In genomic region chr2:20351555-20352229, GRCh38 we compare ENCODE assay signal across 1 cellular context.
TF ChIP-seq lines count a peak whose summit lies in the region.

No MANE protein-coding gene starts in this region.

TF ChIP-seq in HCT116, 20 proteins besides CTCF, POLR2A, EP300 and RAD21 (continued from another document):
- no peak for TF ChIP-seq REST (IDR thresholded peaks at IDR 0.05; ENCODE audit: low read depth)
- TF ChIP-seq SRF (IDR thresholded peaks at IDR 0.05; ENCODE audit: low read depth), result no peak
- TF ChIP-seq YY1 (IDR thresholded peaks at IDR 0.05; ENCODE audit: extremely low read depth, insufficient replicate concordance, low read depth, low read length), result no peak
- no peak for TF ChIP-seq EGR1 (IDR thresholded peaks at IDR 0.05; ENCODE audit: low read depth)
- no peak for TF ChIP-seq FOSL1 (IDR thresholded peaks at IDR 0.05; ENCODE audit: low read depth)
- TF ChIP-seq POLR2AphosphoS5 (IDR thresholded peaks at IDR 0.05; ENCODE audit: low read depth, low read length), result no peak
- TF ChIP-seq ZFX (IDR thresholded peaks at IDR 0.05), result no peak
- TF ChIP-seq ATF3 (IDR thresholded peaks at IDR 0.05), result no peak
- no peak for TF ChIP-seq TCF7L2 (IDR thresholded peaks at IDR 0.05; ENCODE audit: borderline replicate concordance, extremely low read depth, insufficient read depth, insufficient read length)
- no peak for TF ChIP-seq JUND (IDR thresholded peaks at IDR 0.05)
